21 cellular contexts compared by ENCODE assay signal in genomic region chr2:140604096-140604495, GRCh38.
"Had no signal": no experiment of that assay in that cellular context is flagged by ENCODE, and none has a peak within 500 bp of the region (broad histone marks: within the 10 kb centered on the region; RNA-seq: fewer than 3 reads in every experiment).

No MANE protein-coding gene starts in this region.

- DNase-seq: activated CD4-positive, alpha-beta T cell treated with anti-CD3 and anti-CD28 coated beads, Interleukin-2, amount 50 U/mL, for 4 hours; activated CD4-positive, CD25-positive, alpha-beta regulatory T cell treated with anti-CD3 and anti-CD28 coated beads, Interleukin-2, amount 50 U/mL, for 72 hours; activated naive CD4-positive, alpha-beta T cell treated with Interleukin-2 at 50 U/mL for 16 hours; activated T-cell treated with anti-CD3 and anti-CD28 coated beads for 4 hours; aorta; central memory CD4-positive, alpha-beta T cell; cortex of kidney; effector memory CD4-positive, alpha-beta T cell; heart right ventricle; left colon; lower lobe of right lung; nucleus accumbens; posterior cingulate gyrus; stimulated activated CD4-positive, alpha-beta T cell treated with anti-CD3 and anti-CD28 coated beads, Interleukin-4, amount 100 ng/mL, for 24 hours; stimulated activated naive CD4-positive, alpha-beta T cell; T-cell; T-helper 9 cell; transverse colon had no signal

- H3K4me3 ChIP-seq: heart right ventricle, lower lobe of right lung, right atrium auricular region, skin epidermis, transverse colon, vagina had no signal

- H3K27ac ChIP-seq: heart right ventricle, lower lobe of right lung, right atrium auricular region, skin epidermis, transverse colon, vagina had no signal

- H3K4me1 ChIP-seq: heart right ventricle, lower lobe of right lung, right atrium auricular region, transverse colon, vagina had no signal

- H3K27me3 ChIP-seq: heart right ventricle, right atrium auricular region, transverse colon, vagina had no signal

- H3K36me3 ChIP-seq: heart right ventricle, lower lobe of right lung, right atrium auricular region, transverse colon, vagina had no signal

- ATAC-seq: heart right ventricle, left colon, lower lobe of right lung, T-cell had no signal

- H3K9me3 ChIP-seq: heart right ventricle, lower lobe of right lung, right atrium auricular region, transverse colon, vagina had no signal
